ENCODE assay signal across 1 cellular context in genomic region chr15:29871401-29871800, GRCh38.
TF ChIP-seq lines count a peak whose summit lies in the region.

No MANE protein-coding gene starts in this region.

TF ChIP-seq in HepG2, 621 proteins besides CTCF, POLR2A, EP300 and RAD21 (continued from another document):
- TF ChIP-seq ZGPAT (CRISPR knock-in tag; IDR thresholded peaks at IDR 0.05), result no peak
- no peak for TF ChIP-seq TAF15 (IDR thresholded peaks at IDR 0.05; ENCODE audit: low read depth, low read length, poor library complexity, severe bottlenecking)
- TF ChIP-seq NFAT5 (CRISPR knock-in tag; IDR thresholded peaks at IDR 0.05), result no peak
- no peak for TF ChIP-seq ZNF33A (CRISPR knock-in tag; IDR thresholded peaks at IDR 0.05; ENCODE audit: borderline replicate concordance)
- no peak for TF ChIP-seq PRDM10 (CRISPR knock-in tag; IDR thresholded peaks at IDR 0.05; ENCODE audit: low read depth)
- no peak for TF ChIP-seq HMGA1 (CRISPR knock-in tag; conservative IDR thresholded peaks at IDR 0.05)
- TF ChIP-seq SMYD3 (CRISPR knock-in tag; IDR thresholded peaks at IDR 0.05), result no peak
